Comparison of ENCODE assay signal across 10 cellular contexts in the genomic region with DNA sequence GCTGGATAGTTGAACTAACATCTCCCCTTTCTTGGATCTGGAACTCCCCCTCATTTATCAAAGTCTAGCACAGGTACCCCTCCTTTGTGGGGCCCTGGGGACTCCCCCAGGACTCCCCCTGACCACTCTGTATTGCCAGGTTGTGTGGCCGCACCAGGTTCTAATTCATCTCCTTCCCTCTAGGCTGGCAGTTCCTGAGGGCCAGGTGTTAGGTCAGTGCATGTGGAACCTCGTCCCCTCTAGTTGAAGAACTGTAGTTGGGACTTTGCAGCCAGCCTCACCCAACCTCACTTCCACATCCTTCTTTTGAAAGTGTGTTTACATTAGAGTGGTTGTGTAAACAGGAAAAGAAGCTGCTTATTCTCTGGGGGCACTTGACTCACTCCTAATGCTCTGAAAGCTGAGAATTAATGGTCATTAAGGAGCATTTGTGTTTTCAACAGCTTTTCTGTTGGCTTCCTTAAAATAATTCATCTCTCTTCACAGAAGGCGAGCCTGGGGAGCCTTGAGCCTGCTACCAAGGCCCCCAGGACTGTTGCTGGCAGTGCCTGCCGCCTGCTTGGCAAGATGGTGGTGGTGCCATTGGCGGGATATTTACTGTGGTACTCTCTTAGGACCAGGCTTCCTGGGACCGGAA. TPM values are rescaled to one million over a fixed set of nuclear protein-coding genes. Genes with fewer than 3 reads are reported as not detected.
DNase-seq lines count a peak whose midpoint lies in the region; ATAC-seq and TF ChIP-seq lines count a peak whose summit lies in the region.
"Had no signal": no experiment of that assay in that cellular context is flagged by ENCODE, and none has a peak within 500 bp of the region (broad histone marks: within the 10 kb centered on the region; RNA-seq: fewer than 3 reads in every experiment).

No MANE protein-coding gene starts in this region.

- TF ChIP-seq CTCF in RWPE2 (IDR thresholded peaks at IDR 0.05; ENCODE audit: poor library complexity, severe bottlenecking), result no peak

- no peaks in the 10 kb centered on the region for H3K27me3 Mint-ChIP-seq in memory B cell

- H3K4me1 Mint-ChIP-seq in memory B cell, result peaks cover 41% of the 10 kb centered on the region

- intact Hi-C loops in cardiac septum (cut with DNase I), result loop anchor here (5.0 kb wide), 1 partner anchor 85 kb away; no protein-coding TSS in a partner anchor

- no peaks in the 10 kb centered on the region for H3K27me3 ChIP-seq in RWPE2 (ENCODE audit: insufficient read depth, poor library complexity, severe bottlenecking)

- peak; percentile 62; the same call in 2 of the 3 replicates for ATAC-seq in RWPE2 (ENCODE audit: low read depth)
- peak; percentile 25 for ATAC-seq in memory B cell (ENCODE audit: low read depth)
- no peak for ATAC-seq in GM21825 (IDR thresholded peaks at IDR 0.05; ENCODE audit: unreplicated experiment)

- peak overlapping the region; percentile 56 for H3K27ac Mint-ChIP-seq in memory B cell

- no peaks in the 10 kb centered on the region for H3K36me3 ChIP-seq in RWPE2 (ENCODE audit: low read depth)

- DNase-seq in DMS79 treated with DMSO at 0.1 percent for 48 hours (lab: John Stamatoyannopoulos, UW) (peak; percentile 72), MV-4-11 (lab: John Stamatoyannopoulos, UW) (peak; percentile 69), RWPE2 (ENCODE audit: low spot score) (no peak), memory B cell (ENCODE audit: low spot score in 2 of 2) (no peak), cerebellar cortex (ENCODE audit: low spot score) (no peak), cardiac septum (ENCODE audit: low spot score) (no peak)
- no peak for DNase-seq in stimulated activated CD4-positive, alpha-beta T cell treated with anti-CD3 and anti-CD28 coated beads, Interleukin-15, amount 100 ng/mL, for 24 hours
- DNase-seq: nucleus accumbens had no signal

- no peaks in the 10 kb centered on the region for H3K9me3 Mint-ChIP-seq in memory B cell

- H3K4me3 Mint-ChIP-seq in memory B cell, result peak overlapping the region; percentile 15

- no peaks in the 10 kb centered on the region for H3K9me3 ChIP-seq in RWPE2 (ENCODE audit: severe bottlenecking)

- no peak overlapping the region for H3K27ac ChIP-seq in RWPE2 (ENCODE audit: poor library complexity, severe bottlenecking)

- no peak overlapping the region for H3K4me3 ChIP-seq in RWPE2 (ENCODE audit: severe bottlenecking)

- peaks cover 6% of the 10 kb centered on the region for H3K4me1 ChIP-seq in RWPE2 (ENCODE audit: insufficient read depth, poor library complexity, severe bottlenecking)

- H3K36me3 Mint-ChIP-seq in memory B cell, result no peaks in the 10 kb centered on the region

RNA-seq across cellular contexts. Expression of a gene that starts 11.8 kb away (rescaled TPM):
- 0.67 TPM for total RNA-seq in cardiac septum
- total RNA-seq: epithelial cell of proximal tubule had no signal

RNA-seq across cellular contexts. Expression of a gene that starts 48.0 kb away (rescaled TPM):
- 97.4 TPM for total RNA-seq in cardiac septum

RNA-seq across cellular contexts. Expression of a gene that starts 48.9 kb away (rescaled TPM):
- total RNA-seq in cardiac septum, result 62.9 TPM

Comparison
In these comparisons a context has a peak if more than half of its experiments do, and no peak if none do; other contexts are left out.
1. DNase-seq: peak in DMS79 treated with DMSO at 0.1 percent for 48 hours (single experiment) and MV-4-11 (single experiment); none in RWPE2 (single experiment), memory B cell (0 of 2), stimulated activated CD4-positive, alpha-beta T cell treated with anti-CD3 and anti-CD28 coated beads, Interleukin-15, amount 100 ng/mL, for 24 hours (single experiment), cerebellar cortex (single experiment) and cardiac septum (single experiment).